ENCODE assay signal across 9 cellular contexts in genomic region chr10:108783897-108784296, GRCh38.
A peak's percentile ranks its signal among the peaks of the same experiment; 100 is the strongest.
DNase-seq lines count a peak whose midpoint lies in the region; ATAC-seq lines count a peak whose summit lies in the region.
"Had no signal": no experiment of that assay in that cellular context is flagged by ENCODE, and none has a peak within 500 bp of the region (broad histone marks: within the 10 kb centered on the region; RNA-seq: fewer than 3 reads in every experiment).

No MANE protein-coding gene starts in this region.

- CTCF ChIA-PET in naive thymus-derived CD4-positive, alpha-beta T cell (lab: Charles Lee): no interaction called here

- peak; percentile 5 for DNase-seq in Daoy (ENCODE audit: low read depth)
- peak; percentile 14 for DNase-seq in GM19240 (ENCODE audit: insufficient read length, low spot score)
- peak; percentile 47 for DNase-seq in SK-N-DZ (ENCODE audit: low spot score)
- DNase-seq in iPS-NIHi7 (ENCODE audit: extremely low spot score): peak; percentile 56
- no peak for DNase-seq in naive thymus-derived CD4-positive, alpha-beta T cell
- no peak for DNase-seq in cortex of kidney (lab: John Stamatoyannopoulos, UW)

- POLR2A ChIA-PET in naive thymus-derived CD4-positive, alpha-beta T cell (lab: Charles Lee): no interaction called here

- no peaks in the 10 kb centered on the region for H3K4me1 Mint-ChIP-seq in naive thymus-derived CD4-positive, alpha-beta T cell

- H3K9me3 Mint-ChIP-seq in naive thymus-derived CD4-positive, alpha-beta T cell: peaks cover 2 to 29% (median 15%) of the 10 kb centered on the region in 11 donors

- H3K27ac Mint-ChIP-seq in naive thymus-derived CD4-positive, alpha-beta T cell: no peak overlapping the region

- no peaks in the 10 kb centered on the region for H3K27me3 Mint-ChIP-seq in naive thymus-derived CD4-positive, alpha-beta T cell

- H3K4me3 ChIP-seq in naive thymus-derived CD4-positive, alpha-beta T cell (ENCODE audit: low read length): no peak overlapping the region
- H3K4me3 ChIP-seq: skin epidermis had no signal

- no peak overlapping the region for H3K27ac ChIP-seq in naive thymus-derived CD4-positive, alpha-beta T cell (ENCODE audit: low read depth, low read length)
- H3K27ac ChIP-seq: skin epidermis had no signal

- H3K9me3 ChIP-seq in naive thymus-derived CD4-positive, alpha-beta T cell (ENCODE audit: control insufficient read depth in 2 of 3, low read length in 3 of 3): peaks cover 0 to 16% (median 0%) of the 10 kb centered on the region in 3 experiments

- ATAC-seq in HG03460 (IDR thresholded peaks at IDR 0.05; ENCODE audit: unreplicated experiment) (peak; percentile 63), GM21423 (IDR thresholded peaks at IDR 0.05; ENCODE audit: unreplicated experiment) (no peak)
- ATAC-seq in naive thymus-derived CD4-positive, alpha-beta T cell: no peak

- H3K4me1 ChIP-seq in naive thymus-derived CD4-positive, alpha-beta T cell (ENCODE audit: control insufficient read depth in 2 of 2, insufficient read depth in 2 of 2, low read length in 2 of 2): no peaks in the 10 kb centered on the region

- H3K36me3 ChIP-seq in naive thymus-derived CD4-positive, alpha-beta T cell (ENCODE audit: control insufficient read depth in 2 of 3, insufficient read depth in 3 of 3, low read length in 3 of 3): no peaks in the 10 kb centered on the region

- no peaks in the 10 kb centered on the region for H3K36me3 Mint-ChIP-seq in naive thymus-derived CD4-positive, alpha-beta T cell

- no peak overlapping the region for H3K4me3 Mint-ChIP-seq in naive thymus-derived CD4-positive, alpha-beta T cell

- intact Hi-C loops in naive thymus-derived CD4-positive, alpha-beta T cell (cut with micrococcal nuclease): no loop called here

- H3K27me3 ChIP-seq in naive thymus-derived CD4-positive, alpha-beta T cell (ENCODE audit: control insufficient read depth in 2 of 2, insufficient read depth in 2 of 2, low read length in 2 of 2): no peaks in the 10 kb centered on the region

Comparison
In these comparisons a context has a peak if more than half of its experiments do, and no peak if none do; other contexts are left out.
1. DNase-seq: peak in Daoy (single experiment), GM19240 (single experiment), SK-N-DZ (single experiment) and iPS-NIHi7 (single experiment); none in naive thymus-derived CD4-positive, alpha-beta T cell (0 of 9) and cortex of kidney (single experiment).